ENCODE assay signal across 13 cellular contexts in the genomic region with DNA sequence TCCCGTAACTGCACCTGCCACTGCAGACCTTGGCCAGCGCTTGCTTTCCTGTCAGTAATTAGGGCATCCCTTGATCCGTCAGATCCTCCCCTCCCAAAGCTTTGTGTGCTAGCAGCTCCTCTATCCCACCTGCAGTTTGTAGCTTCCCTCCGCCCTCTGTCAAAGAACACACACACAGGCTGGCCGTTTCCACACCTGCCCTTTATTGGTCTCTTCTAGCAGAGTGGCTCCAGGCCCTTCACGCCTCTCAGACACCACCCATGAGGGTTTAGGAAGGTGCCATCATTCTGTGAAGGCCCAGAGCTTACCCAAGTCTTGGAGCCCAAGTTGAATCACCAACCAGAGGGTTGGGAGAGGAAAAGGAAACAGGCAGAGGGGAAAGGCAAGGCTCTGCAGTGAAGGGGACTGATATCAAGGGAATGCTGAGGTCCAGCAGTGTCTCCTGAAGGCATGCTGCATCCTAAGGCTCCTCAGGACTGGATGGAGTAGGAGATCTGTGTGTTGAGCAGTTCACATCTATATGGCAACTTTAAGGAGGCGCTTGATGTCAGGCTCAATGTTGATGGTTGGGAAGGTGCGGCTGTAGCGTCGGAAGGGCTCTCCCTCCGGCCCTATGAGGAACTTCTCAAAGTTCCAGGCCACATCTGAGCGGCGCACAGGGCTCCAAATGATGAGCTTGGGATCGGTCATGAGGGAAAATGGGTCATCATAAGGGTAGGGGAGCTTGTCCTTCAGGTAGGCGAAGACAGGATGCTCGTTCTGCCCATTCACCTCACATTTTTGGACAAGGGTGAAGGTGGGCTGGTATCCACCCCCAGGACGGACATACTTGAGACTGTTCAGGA. TPM values are rescaled to one million over a fixed set of nuclear protein-coding genes. Genes with fewer than 3 reads are reported as not detected.
DNase-seq lines count a peak whose midpoint lies in the region; ATAC-seq and TF ChIP-seq lines count a peak whose summit lies in the region.
"Had no signal": no experiment of that assay in that cellular context is flagged by ENCODE, and none has a peak within 500 bp of the region (broad histone marks: within the 10 kb centered on the region; RNA-seq: fewer than 3 reads in every experiment).

No MANE protein-coding gene starts in this region.

- peak overlapping the region; percentile 1 for H3K27ac Mint-ChIP-seq in activated naive CD8-positive, alpha-beta T cell treated with anti-CD3 and anti-CD28 coated beads, Interleukin-2, amount 10 ng/mL, durations not matched to agents 7 days and 5 days

- H3K9me3 ChIP-seq in transverse colon, result no peaks in the 10 kb centered on the region
- H3K9me3 ChIP-seq: BLaER1, gastrocnemius medialis, SK-N-SH had no signal

- POLR2A ChIA-PET in activated naive CD8-positive, alpha-beta T cell treated with anti-CD3 and anti-CD28 coated beads, Interleukin-2, amount 10 ng/mL, durations not matched to agents 7 days and 5 days (lab: Charles Lee), result interaction anchor here (0.9 to 1.2 kb wide), 2 partner anchors 11 to 25 kb away, joined by 4 to 5 read pairs; a partner anchor contains a TSS

- H3K36me3 Mint-ChIP-seq in activated naive CD8-positive, alpha-beta T cell treated with anti-CD3 and anti-CD28 coated beads, Interleukin-2, amount 10 ng/mL, durations not matched to agents 7 days and 5 days, result peaks cover 34% of the 10 kb centered on the region

- peaks cover 40% of the 10 kb centered on the region for H3K4me1 Mint-ChIP-seq in activated naive CD8-positive, alpha-beta T cell treated with anti-CD3 and anti-CD28 coated beads, Interleukin-2, amount 10 ng/mL, durations not matched to agents 7 days and 5 days

- H3K4me3 ChIP-seq in transverse colon, result peak overlapping the region in 1 of 4 donors; percentile 5
- H3K4me3 ChIP-seq: BLaER1, gastrocnemius medialis had no signal

- no peaks in the 10 kb centered on the region for H3K9me3 Mint-ChIP-seq in activated naive CD8-positive, alpha-beta T cell treated with anti-CD3 and anti-CD28 coated beads, Interleukin-2, amount 10 ng/mL, durations not matched to agents 7 days and 5 days

- H3K36me3 ChIP-seq in transverse colon, result peaks cover 0 to under 1% (median 0%) of the 10 kb centered on the region in 4 donors

- TF ChIP-seq POLR2A in transverse colon (IDR thresholded peaks at IDR 0.05), result no peak

- no peak for TF ChIP-seq CTCF in transverse colon (IDR thresholded peaks at IDR 0.05)

- peak; percentile 19 for DNase-seq in cardiac septum (ENCODE audit: low spot score)
- no peak for DNase-seq in left cardiac atrium
- no peak for DNase-seq in activated naive CD8-positive, alpha-beta T cell treated with anti-CD3 and anti-CD28 coated beads, Interleukin-2, amount 10 ng/mL, durations not matched to agents 7 days and 5 days
- DNase-seq in transverse colon, result peak; percentile 43
- DNase-seq in midbrain (lab: John Stamatoyannopoulos, UW), result no peak
- DNase-seq in stimulated activated naive CD8-positive, alpha-beta T cell treated with anti-CD3 and anti-CD28 coated beads, Interleukin-15, Interleukin-2, amounts not matched to agents 100 U/mL and 50 U/mL, for 24 hours, result no peak
- DNase-seq: gastrocnemius medialis; SK-N-SH; stimulated activated CD8-positive, alpha-beta memory T cell treated with anti-CD3 and anti-CD28 coated beads, Interleukin-4, amount 100 ng/mL, for 48 hours had no signal

- peaks cover 3 to 73% (median 25%) of the 10 kb centered on the region in 4 donors for H3K4me1 ChIP-seq in transverse colon

- ATAC-seq in left cardiac atrium, result no peak
- ATAC-seq in activated naive CD8-positive, alpha-beta T cell treated with anti-CD3 and anti-CD28 coated beads, Interleukin-2, amount 10 ng/mL, durations not matched to agents 7 days and 5 days (ENCODE audit: low read depth), result no peak
- no peak for ATAC-seq in stimulated activated naive CD8-positive, alpha-beta T cell treated with anti-CD3 and anti-CD28 coated beads, Interleukin-15, Interleukin-2, amounts not matched to agents 100 U/mL and 50 U/mL, for 24 hours
- ATAC-seq: gastrocnemius medialis had no signal

- no peak overlapping the region for H3K4me3 Mint-ChIP-seq in activated naive CD8-positive, alpha-beta T cell treated with anti-CD3 and anti-CD28 coated beads, Interleukin-2, amount 10 ng/mL, durations not matched to agents 7 days and 5 days

- TF ChIP-seq EP300 in transverse colon (IDR thresholded peaks at IDR 0.05; ENCODE audit: low read depth), result no peak

- in situ Hi-C loops in transverse colon (cut with MboI; ENCODE audit: low pct_ligation_motif_present in 1 of 4, low pct_unique_long_range_greater_than_20kb in 1 of 4, low sequenced_read_pairs in 3 of 4), result no loop called here

- 50 to 62% methylated on average over 1 to 17 of the region's 17 CpGs for WGBS in transverse colon (ENCODE audit: low coverage in 1 of 2), 2 donors

- H3K27me3 ChIP-seq in transverse colon, result no peaks in the 10 kb centered on the region
- H3K27me3 ChIP-seq: BLaER1, gastrocnemius medialis had no signal

- intact Hi-C loops in cardiac septum (cut with DNase I) (no loop called here), left cardiac atrium (cut with DNase I) (no loop called here), transverse colon (cut with DNase I; ENCODE audit: low total_unique reads) (no loop called here)

- no peaks in the 10 kb centered on the region for H3K27me3 Mint-ChIP-seq in activated naive CD8-positive, alpha-beta T cell treated with anti-CD3 and anti-CD28 coated beads, Interleukin-2, amount 10 ng/mL, durations not matched to agents 7 days and 5 days

- peak overlapping the region; percentile 83 to 89 (median 86) for H3K27ac ChIP-seq in transverse colon
- H3K27ac ChIP-seq: BLaER1, gastrocnemius medialis had no signal

RNA-seq across cellular contexts. Expression of a gene that starts 3.4 kb away (rescaled TPM):
- total RNA-seq in cardiac septum, result not detected
- total RNA-seq in left cardiac atrium, result not detected
- not detected for total RNA-seq in activated naive CD8-positive, alpha-beta T cell treated with anti-CD3 and anti-CD28 coated beads, Interleukin-2, amount 10 ng/mL, durations not matched to agents 7 days and 5 days
- 100 to 1,000 TPM in 3 of 4 donors, 1 to 10 TPM in 1; 7.9 to 292 (median 204) TPM for total RNA-seq in transverse colon
- total RNA-seq: HT1080, lung microvascular endothelial cell, NCI-H460 had no signal

RNA-seq across cellular contexts. Expression of a gene that starts 24.9 kb away (rescaled TPM):
- 82.6 TPM for total RNA-seq in cardiac septum
- 10 to 100 TPM; 89.1 to 97.4 TPM for total RNA-seq in left cardiac atrium
- total RNA-seq in activated naive CD8-positive, alpha-beta T cell treated with anti-CD3 and anti-CD28 coated beads, Interleukin-2, amount 10 ng/mL, durations not matched to agents 7 days and 5 days, result 10 to 100 TPM; 67.6 to 89.7 TPM
- 100 to 1,000 TPM in 2 of 4 donors, 10 to 100 TPM in 2; 26.5 to 104 (median 78.6) TPM for total RNA-seq in transverse colon

RNA-seq across cellular contexts. Expression of a gene that starts 32.9 kb away (rescaled TPM):
- 60.8 TPM for total RNA-seq in cardiac septum
- 10 to 100 TPM; 12.9 to 51.4 TPM for total RNA-seq in left cardiac atrium
- total RNA-seq in activated naive CD8-positive, alpha-beta T cell treated with anti-CD3 and anti-CD28 coated beads, Interleukin-2, amount 10 ng/mL, durations not matched to agents 7 days and 5 days, result 1 to 10 TPM; 2.7 to 3.5 TPM
- 10 to 100 TPM; 11.6 to 50.9 (median 19.4) TPM for total RNA-seq in transverse colon

RNA-seq across cellular contexts. Expression of a gene that starts 47.5 kb away (rescaled TPM):
- 18.7 TPM for total RNA-seq in cardiac septum
- total RNA-seq in left cardiac atrium, result 10 to 100 TPM; 13.1 to 15.9 TPM
- total RNA-seq in activated naive CD8-positive, alpha-beta T cell treated with anti-CD3 and anti-CD28 coated beads, Interleukin-2, amount 10 ng/mL, durations not matched to agents 7 days and 5 days, result 10 to 100 TPM; 15.8 to 17.8 TPM
- 10 to 100 TPM in 3 of 4 donors, 1 to 10 TPM in 1; 6.5 to 77.2 (median 12.7) TPM for total RNA-seq in transverse colon

RNA-seq across cellular contexts. Expression of a gene that starts 59.5 kb away (rescaled TPM):
- 113 TPM for total RNA-seq in cardiac septum
- total RNA-seq in left cardiac atrium, result 10 to 100 TPM; 58.2 to 63.6 TPM
- not detected for total RNA-seq in activated naive CD8-positive, alpha-beta T cell treated with anti-CD3 and anti-CD28 coated beads, Interleukin-2, amount 10 ng/mL, durations not matched to agents 7 days and 5 days
- under 1 TPM; 0.20 to 0.96 (median 0.58) TPM for total RNA-seq in transverse colon

Comparison
In these comparisons a context has a peak if more than half of its experiments do, and no peak if none do; other contexts are left out.
1. DNase-seq: peak in cardiac septum (single experiment) and transverse colon (single experiment); none in left cardiac atrium (single experiment), activated naive CD8-positive, alpha-beta T cell treated with anti-CD3 and anti-CD28 coated beads, Interleukin-2, amount 10 ng/mL, durations not matched to agents 7 days and 5 days (single experiment), midbrain (single experiment) and stimulated activated naive CD8-positive, alpha-beta T cell treated with anti-CD3 and anti-CD28 coated beads, Interleukin-15, Interleukin-2, amounts not matched to agents 100 U/mL and 50 U/mL, for 24 hours (single experiment).